In genomic region chr2:175233135-175233719, GRCh38 we compare ENCODE assay signal across 11 cellular contexts. TPM values are rescaled to one million over a fixed set of nuclear protein-coding genes. Genes with fewer than 3 reads are reported as not detected.
DNase-seq lines count a peak whose midpoint lies in the region; ATAC-seq and TF ChIP-seq lines count a peak whose summit lies in the region.
"Had no signal": no experiment of that assay in that cellular context is flagged by ENCODE, and none has a peak within 500 bp of the region (broad histone marks: within the 10 kb centered on the region; RNA-seq: fewer than 3 reads in every experiment).

No MANE protein-coding gene starts in this region.

- dilution Hi-C loops in mammary epithelial cell (cut with HindIII; ENCODE audit: low sequenced_read_pairs), result no loop called here

- H2AFZ ChIP-seq in mammary epithelial cell (ENCODE audit: low read depth, low read length), result no peak overlapping the region
- H2AFZ ChIP-seq: PC-9 had no signal

- no peak overlapping the region for H3K4me3 ChIP-seq in mammary epithelial cell (replicated peaks in 1 of 3; ENCODE audit: insufficient read depth in 1 of 3, low read depth in 2 of 3, low read length in 3 of 3)
- H3K4me3 ChIP-seq: PC-9 had no signal

- no peaks in the 10 kb centered on the region for H3K4me1 ChIP-seq in mammary epithelial cell (ENCODE audit: insufficient read depth, low read length)

- DNase-seq in EH (ENCODE audit: low read depth), result peak; percentile 76
- DNase-seq in MV-4-11 (lab: John Stamatoyannopoulos, UW), result peak; percentile 29
- peak; percentile 43 for DNase-seq in mammary epithelial cell
- DNase-seq in non-pigmented ciliary epithelial cell (ENCODE audit: low read depth), result peak; percentile 41
- DNase-seq in D341Med (ENCODE audit: low spot score), result no peak
- DNase-seq: GDM1, right cardiac atrium, T-helper 9 cell had no signal

- no peak overlapping the region for H3K27ac ChIP-seq in mammary epithelial cell (ENCODE audit: insufficient read depth, low read depth, low read length)
- H3K27ac ChIP-seq: PC-9 had no signal

- CTCF ChIA-PET in mammary epithelial cell (lab: Charles Lee; ENCODE audit: low non-redundant PET), result no interaction called here

- no peak overlapping the region for H3K4me2 ChIP-seq in mammary epithelial cell (ENCODE audit: insufficient read depth, low read depth, low read length)
- H3K4me2 ChIP-seq: PC-9 had no signal

- in situ Hi-C loops in mammary epithelial cell (cut with MboI; ENCODE audit: low sequenced_read_pairs in 2 of 2), result no loop called here

- H4K20me1 ChIP-seq in mammary epithelial cell (ENCODE audit: insufficient read depth, low read length), result no peaks in the 10 kb centered on the region

- H3K27me3 ChIP-seq in mammary epithelial cell (ENCODE audit: insufficient read depth, low read length), result peaks cover 2% of the 10 kb centered on the region

- intact Hi-C loops in mammary epithelial cell (cut with micrococcal nuclease), result no loop called here

- WGBS in mammary epithelial cell (ENCODE audit: low coverage, missing lambda C conversion rate), result 31% methylated on average over 4 of the region's 4 CpGs

- BruUV-seq in mammary epithelial cell (replicated peaks; lab: Mats Ljungman, UMichigan), result no TSS peak

- ATAC-seq in GM18502 (IDR thresholded peaks at IDR 0.05; ENCODE audit: poor library complexity, unreplicated experiment) (no peak), HG02798 (IDR thresholded peaks at IDR 0.05; ENCODE audit: poor library complexity, unreplicated experiment) (no peak)
- ATAC-seq: right cardiac atrium had no signal

- H3K36me3 ChIP-seq in mammary epithelial cell (ENCODE audit: insufficient read depth, low read length), result no peaks in the 10 kb centered on the region

- H3K79me2 ChIP-seq in mammary epithelial cell (ENCODE audit: insufficient read depth, low read length), result no peaks in the 10 kb centered on the region

- TF ChIP-seq CTCF in mammary epithelial cell (conservative IDR thresholded peaks at IDR 0.05 in 1 of 2, IDR thresholded peaks at IDR 0.05 in 1 of 2; ENCODE audit: extremely low read depth in 1 of 2, insufficient read depth in 1 of 2, low read depth in 1 of 2, low read length in 2 of 2), result no peak

- no peaks in the 10 kb centered on the region for H3K9me3 ChIP-seq in mammary epithelial cell (replicated peaks; ENCODE audit: insufficient read depth, low read length)

- H3K9ac ChIP-seq in mammary epithelial cell (ENCODE audit: insufficient read depth, low read length), result no peak overlapping the region

RNA-seq across cellular contexts. Expression of gene ATP5MC3, which starts 51.7 kb away (rescaled TPM):
- total RNA-seq in mammary epithelial cell, result 100 to 1,000 TPM in 1 of 2 donors, 10 to 100 TPM in 1; 97.2 to 245 TPM
- 544 TPM for polyA plus RNA-seq in mammary epithelial cell
- 209 TPM for polyA minus RNA-seq in mammary epithelial cell
